In the genomic region with DNA sequence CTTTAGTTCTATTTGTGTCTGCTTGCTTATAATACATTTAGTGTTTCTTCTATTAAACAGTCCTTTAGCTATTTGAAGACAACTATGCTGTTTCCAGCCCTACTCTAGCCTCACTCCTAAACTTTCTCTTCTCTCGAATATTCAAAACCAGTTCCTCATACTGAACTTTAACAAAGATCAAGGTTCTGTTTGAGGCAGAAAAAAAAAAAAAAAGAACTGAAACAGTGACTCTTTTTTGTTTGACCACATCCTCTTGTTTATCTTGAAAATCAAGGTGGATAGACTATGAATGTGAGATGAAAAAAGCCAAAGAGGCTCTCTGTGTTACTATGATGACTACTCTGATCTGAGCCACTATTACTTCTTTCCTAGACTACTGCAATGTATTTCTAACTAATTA, we compare ENCODE assay signal across 9 cellular contexts.
DNase-seq lines count a peak whose midpoint lies in the region; ATAC-seq and TF ChIP-seq lines count a peak whose summit lies in the region.
"Had no signal": no experiment of that assay in that cellular context is flagged by ENCODE, and none has a peak within 500 bp of the region (broad histone marks: within the 10 kb centered on the region; RNA-seq: fewer than 3 reads in every experiment).

No MANE protein-coding gene starts in this region.

- no peak overlapping the region for H3K4me3 ChIP-seq in adrenal gland
- H3K4me3 ChIP-seq: heart left ventricle had no signal

- ATAC-seq in GM18517 (IDR thresholded peaks at IDR 0.05; ENCODE audit: unreplicated experiment) = peak; percentile 94
- ATAC-seq in GM21737 (IDR thresholded peaks at IDR 0.05; ENCODE audit: unreplicated experiment) = peak; percentile 88
- peak; percentile 97 for ATAC-seq in effector memory CD8-positive, alpha-beta T cell (replicated peaks)

- H3K9me3 ChIP-seq in adrenal gland (replicated peaks in 1 of 3) = no peaks in the 10 kb centered on the region

- intact Hi-C loops in adrenal gland (cut with DNase I) = no loop called here

- peak overlapping the region; percentile 48 to 77 for H3K27ac Mint-ChIP-seq in effector memory CD8-positive, alpha-beta T cell

- WGBS in adrenal gland, 4 donors = 39 to 51% (median 45%) methylated on average over 1 of the region's 1 CpG

- H3K36me3 ChIP-seq in adrenal gland (replicated peaks in 1 of 2) = no peaks in the 10 kb centered on the region
- H3K36me3 ChIP-seq: heart left ventricle had no signal

- DNase-seq in KBM-7 (peak; percentile 21), GOT3 (lab: John Stamatoyannopoulos, UW) (no peak), C1 segment of cervical spinal cord (lab: John Stamatoyannopoulos, UW) (no peak), NCI-H2171 (lab: John Stamatoyannopoulos, UW) (no peak), adrenal gland (no peak)
- no peak for DNase-seq in effector memory CD8-positive, alpha-beta T cell
- DNase-seq: heart left ventricle had no signal

- peaks cover 28 to 34% of the 10 kb centered on the region in 2 donors for H3K4me1 Mint-ChIP-seq in effector memory CD8-positive, alpha-beta T cell (ENCODE audit: low read depth in 2 of 2)

- no peaks in the 10 kb centered on the region for H3K36me3 Mint-ChIP-seq in effector memory CD8-positive, alpha-beta T cell (ENCODE audit: insufficient read depth)

- peaks cover 5 to 10% of the 10 kb centered on the region in 2 donors for H3K9me3 Mint-ChIP-seq in effector memory CD8-positive, alpha-beta T cell

- H3K4me1 ChIP-seq in adrenal gland (replicated peaks in 1 of 2) = no peaks in the 10 kb centered on the region

- no peak for TF ChIP-seq POLR2A in adrenal gland (IDR thresholded peaks at IDR 0.05)

- in situ Hi-C loops in KBM-7 (cut with MboI; ENCODE audit: low pct_unique_long_range_greater_than_20kb, low sequenced_read_pairs) = no loop called here

- H3K27me3 Mint-ChIP-seq in effector memory CD8-positive, alpha-beta T cell = peaks cover 2 to 25% of the 10 kb centered on the region in 2 donors

- no peaks in the 10 kb centered on the region for H3K27me3 ChIP-seq in adrenal gland
- H3K27me3 ChIP-seq: heart left ventricle had no signal

- H3K4me3 Mint-ChIP-seq in effector memory CD8-positive, alpha-beta T cell = peak overlapping the region; percentile 57 to 69

- H3K27ac ChIP-seq in adrenal gland = no peak overlapping the region
- H3K27ac ChIP-seq: heart left ventricle had no signal

- no peak for TF ChIP-seq CTCF in adrenal gland (IDR thresholded peaks at IDR 0.05)
